ENCODE assay signal across 14 cellular contexts in genomic region chr18:42730272-42730671, GRCh38.
DNase-seq lines count a peak whose midpoint lies in the region; ATAC-seq, FAIRE-seq and TF ChIP-seq lines count a peak whose summit lies in the region.
"Had no signal": no experiment of that assay in that cellular context is flagged by ENCODE, and none has a peak within 500 bp of the region (broad histone marks: within the 10 kb centered on the region; RNA-seq: fewer than 3 reads in every experiment).

No MANE protein-coding gene starts in this region.

- TF ChIP-seq EP300 in gastroesophageal sphincter (IDR thresholded peaks at IDR 0.05): no peak

- H3K4me3 ChIP-seq in H7 (ENCODE audit: insufficient read depth, low read depth, low read length) (no peak overlapping the region), bronchial epithelial cell (ENCODE audit: low read depth, low read length) (no peak overlapping the region), gastroesophageal sphincter (no peak overlapping the region)

- H3K4me1 ChIP-seq in gastroesophageal sphincter: no peaks in the 10 kb centered on the region

- ATAC-seq in HG03378 (IDR thresholded peaks at IDR 0.05; ENCODE audit: unreplicated experiment) (no peak), gastroesophageal sphincter (no peak), HG02885 (IDR thresholded peaks at IDR 0.05; ENCODE audit: poor library complexity, unreplicated experiment) (no peak)
- ATAC-seq: activated CD8-positive, alpha-beta T cell treated with anti-CD3 and anti-CD28 coated beads for 36 hours had no signal

- DNase-seq in H7: peak; percentile 7
- DNase-seq in bronchial epithelial cell (ENCODE audit: low read depth): peak; percentile 7
- peak; percentile 7 for DNase-seq in medulla oblongata (ENCODE audit: extremely low spot score)
- DNase-seq in NAMALWA (ENCODE audit: low spot score): no peak
- DNase-seq: activated CD8-positive, alpha-beta T cell treated with anti-CD3 and anti-CD28 coated beads for 36 hours; DMS153; Karpas-422; kidney; NCI-H187; NCI-H524 treated with DMSO at 0.1 percent for 48 hours had no signal

- H3K36me3 ChIP-seq in H7 (replicated peaks; ENCODE audit: control insufficient read depth, insufficient read depth, low read length): no peaks in the 10 kb centered on the region
- no peaks in the 10 kb centered on the region for H3K36me3 ChIP-seq in bronchial epithelial cell (ENCODE audit: control insufficient read depth, insufficient read depth, low read length)
- no peaks in the 10 kb centered on the region for H3K36me3 ChIP-seq in gastroesophageal sphincter

- no peak for FAIRE-seq in bronchial epithelial cell (lab: Jason Lieb, UNC)
- FAIRE-seq: kidney had no signal

- H3K27me3 ChIP-seq in H7 (ENCODE audit: control insufficient read depth, insufficient read depth, low read length) (no peaks in the 10 kb centered on the region), bronchial epithelial cell (ENCODE audit: control insufficient read depth, insufficient read depth, low read length) (no peaks in the 10 kb centered on the region), gastroesophageal sphincter (no peaks in the 10 kb centered on the region)

- H3K27ac ChIP-seq in 22Rv1 (no peak overlapping the region), gastroesophageal sphincter (no peak overlapping the region)

- 17 to 40% methylated on average over 1 of the region's 1 CpG for WGBS in gastroesophageal sphincter (ENCODE audit: low coverage in 1 of 2), 2 donors

- no peak for TF ChIP-seq POLR2A in gastroesophageal sphincter (IDR thresholded peaks at IDR 0.05)

- TF ChIP-seq CTCF in 22Rv1 (IDR thresholded peaks at IDR 0.05) (peak; percentile 17; the same call in 1 of the 2 replicates), bronchial epithelial cell (IDR thresholded peaks at IDR 0.05; ENCODE audit: insufficient read depth, low read length, severe bottlenecking) (no peak), gastroesophageal sphincter (IDR thresholded peaks at IDR 0.05) (peak in 1 of 4 experiments; percentile 24)

- peaks cover 0 to 2% (median 0%) of the 10 kb centered on the region in 3 donors for H3K9me3 ChIP-seq in gastroesophageal sphincter
